ENCODE assay signal across 1 cellular context in the genomic region with DNA sequence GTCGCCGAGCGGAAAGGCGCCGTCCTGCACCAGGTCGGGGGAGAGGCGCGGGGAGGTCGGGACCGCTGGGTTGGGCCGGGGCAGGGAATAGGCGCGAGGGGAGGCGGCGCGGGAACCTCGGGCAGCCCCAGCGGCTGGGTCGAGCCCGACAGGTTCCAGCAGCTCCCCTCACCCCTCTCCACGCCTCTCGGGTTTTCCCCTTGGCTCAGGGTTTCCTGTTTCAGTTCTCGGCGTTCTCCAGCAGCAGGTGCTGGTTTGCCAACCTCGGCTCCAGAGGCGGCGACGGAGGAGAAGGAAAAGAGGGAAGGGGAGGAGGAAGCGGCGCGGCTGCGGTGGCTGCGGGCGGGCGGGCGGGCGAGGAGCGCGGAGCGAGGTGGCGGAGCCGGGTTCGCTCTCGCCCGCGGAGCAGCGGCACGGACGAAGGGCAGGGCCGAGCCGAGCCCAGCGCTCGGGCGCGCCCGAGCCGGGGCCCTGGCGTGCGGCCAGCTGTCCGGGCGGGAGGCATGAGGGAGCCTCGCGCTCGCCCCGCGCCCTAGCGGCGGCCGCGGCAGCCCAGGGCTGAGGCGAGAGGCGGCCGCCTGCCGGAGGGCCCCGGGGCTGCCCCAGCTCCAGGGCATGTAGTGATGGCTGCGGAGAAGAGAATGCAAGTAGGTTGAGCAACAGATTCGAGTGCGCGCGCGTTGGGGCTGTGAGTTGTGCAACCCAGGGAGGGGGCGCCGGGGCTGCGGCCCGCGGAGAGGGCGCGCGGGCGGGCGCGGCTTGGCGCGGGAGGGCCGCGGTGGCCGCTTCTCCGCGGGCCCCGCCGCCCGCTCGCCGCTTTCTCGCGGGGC.
TF ChIP-seq lines count a peak whose summit lies in the region.

A gene (plus strand): TSS at position 816 of the 830 bp plus-strand sequence. CDS start 20 bp downstream, outside the sequence.

TF ChIP-seq in HepG2, 621 proteins besides CTCF, POLR2A, EP300 and RAD21 (continued from another document and continues in another):
- TF ChIP-seq, protein P1, sequence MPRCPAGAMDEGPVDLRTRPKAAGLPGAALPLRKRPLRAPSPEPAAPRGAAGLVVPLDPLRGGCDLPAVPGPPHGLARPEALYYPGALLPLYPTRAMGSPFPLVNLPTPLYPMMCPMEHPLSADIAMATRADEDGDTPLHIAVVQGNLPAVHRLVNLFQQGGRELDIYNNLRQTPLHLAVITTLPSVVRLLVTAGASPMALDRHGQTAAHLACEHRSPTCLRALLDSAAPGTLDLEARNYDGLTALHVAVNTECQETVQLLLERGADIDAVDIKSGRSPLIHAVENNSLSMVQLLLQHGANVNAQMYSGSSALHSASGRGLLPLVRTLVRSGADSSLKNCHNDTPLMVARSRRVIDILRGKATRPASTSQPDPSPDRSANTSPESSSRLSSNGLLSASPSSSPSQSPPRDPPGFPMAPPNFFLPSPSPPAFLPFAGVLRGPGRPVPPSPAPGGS (CRISPR knock-in tag; IDR thresholded peaks at IDR 0.05), result peak; percentile 81; the same call in 1 of the 2 replicates
- TF ChIP-seq MXI1 (IDR thresholded peaks at IDR 0.05; ENCODE audit: borderline replicate concordance, low read depth, low read length) (0 out of 3 replicates have a peak, but pooled peaks have one; percentile 18), ATF7-NPFF (CRISPR knock-in tag; IDR thresholded peaks at IDR 0.05; ENCODE audit: low read depth) (0 out of 2 replicates have a peak, but pooled peaks have one; percentile 17), CENPX (CRISPR knock-in tag; IDR thresholded peaks at IDR 0.05) (no peak), ZNF263 (CRISPR knock-in tag; IDR thresholded peaks at IDR 0.05) (no peak), AGO2 (optimal IDR thresholded peaks at IDR 0.05; ENCODE audit: low read depth, low read length) (peak; percentile 15), ONECUT2 (CRISPR knock-in tag; IDR thresholded peaks at IDR 0.05) (no peak), GATAD1 (CRISPR knock-in tag; IDR thresholded peaks at IDR 0.05) (0 out of 2 replicates have a peak, but pooled peaks have one; percentile 7), KAT8 (CRISPR knock-in tag; IDR thresholded peaks at IDR 0.05) (peak; percentile 60; the same call in 1 of the 2 replicates), ZNF550 (CRISPR knock-in tag; IDR thresholded peaks at IDR 0.05; ENCODE audit: borderline replicate concordance) (no peak), ZFP82 (CRISPR knock-in tag; IDR thresholded peaks at IDR 0.05; ENCODE audit: borderline replicate concordance) (no peak), SRY (CRISPR knock-in tag; IDR thresholded peaks at IDR 0.05) (no peak), ZFYVE20 (CRISPR knock-in tag; IDR thresholded peaks at IDR 0.05; ENCODE audit: borderline replicate concordance, low read depth) (no peak), FOXK1 (CRISPR knock-in tag; IDR thresholded peaks at IDR 0.05; ENCODE audit: borderline replicate concordance, low read depth) (0 out of 2 replicates have a peak, but pooled peaks have one; percentile 31), ZSCAN25 (CRISPR knock-in tag; IDR thresholded peaks at IDR 0.05) (peak; percentile 66), ZFP90 (CRISPR knock-in tag; IDR thresholded peaks at IDR 0.05; ENCODE audit: borderline replicate concordance) (no peak), TEAD3 (CRISPR knock-in tag; optimal IDR thresholded peaks at IDR 0.05; ENCODE audit: borderline replicate concordance) (no peak), ZNF83 (CRISPR knock-in tag; IDR thresholded peaks at IDR 0.05; ENCODE audit: borderline replicate concordance) (no peak), ZEB1 (IDR thresholded peaks at IDR 0.05; ENCODE audit: insufficient replicate concordance, low read depth) (no peak), SNAPC2 (CRISPR knock-in tag; IDR thresholded peaks at IDR 0.05) (no peak), GATAD2A (CRISPR knock-in tag; IDR thresholded peaks at IDR 0.05) (peak; percentile 4; the same call in 1 of the 2 replicates)
- TF ChIP-seq, protein P2, sequence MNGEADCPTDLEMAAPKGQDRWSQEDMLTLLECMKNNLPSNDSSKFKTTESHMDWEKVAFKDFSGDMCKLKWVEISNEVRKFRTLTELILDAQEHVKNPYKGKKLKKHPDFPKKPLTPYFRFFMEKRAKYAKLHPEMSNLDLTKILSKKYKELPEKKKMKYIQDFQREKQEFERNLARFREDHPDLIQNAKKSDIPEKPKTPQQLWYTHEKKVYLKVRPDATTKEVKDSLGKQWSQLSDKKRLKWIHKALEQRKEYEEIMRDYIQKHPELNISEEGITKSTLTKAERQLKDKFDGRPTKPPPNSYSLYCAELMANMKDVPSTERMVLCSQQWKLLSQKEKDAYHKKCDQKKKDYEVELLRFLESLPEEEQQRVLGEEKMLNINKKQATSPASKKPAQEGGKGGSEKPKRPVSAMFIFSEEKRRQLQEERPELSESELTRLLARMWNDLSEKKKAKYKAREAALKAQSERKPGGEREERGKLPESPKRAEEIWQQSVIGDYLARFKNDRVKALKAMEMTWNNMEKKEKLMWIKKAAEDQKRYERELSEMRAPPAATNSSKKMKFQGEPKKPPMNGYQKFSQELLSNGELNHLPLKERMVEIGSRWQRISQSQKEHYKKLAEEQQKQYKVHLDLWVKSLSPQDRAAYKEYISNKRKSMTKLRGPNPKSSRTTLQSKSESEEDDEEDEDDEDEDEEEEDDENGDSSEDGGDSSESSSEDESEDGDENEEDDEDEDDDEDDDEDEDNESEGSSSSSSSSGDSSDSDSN (CRISPR knock-in tag; IDR thresholded peaks at IDR 0.05), result peak; percentile 93
- TF ChIP-seq, protein P3, sequence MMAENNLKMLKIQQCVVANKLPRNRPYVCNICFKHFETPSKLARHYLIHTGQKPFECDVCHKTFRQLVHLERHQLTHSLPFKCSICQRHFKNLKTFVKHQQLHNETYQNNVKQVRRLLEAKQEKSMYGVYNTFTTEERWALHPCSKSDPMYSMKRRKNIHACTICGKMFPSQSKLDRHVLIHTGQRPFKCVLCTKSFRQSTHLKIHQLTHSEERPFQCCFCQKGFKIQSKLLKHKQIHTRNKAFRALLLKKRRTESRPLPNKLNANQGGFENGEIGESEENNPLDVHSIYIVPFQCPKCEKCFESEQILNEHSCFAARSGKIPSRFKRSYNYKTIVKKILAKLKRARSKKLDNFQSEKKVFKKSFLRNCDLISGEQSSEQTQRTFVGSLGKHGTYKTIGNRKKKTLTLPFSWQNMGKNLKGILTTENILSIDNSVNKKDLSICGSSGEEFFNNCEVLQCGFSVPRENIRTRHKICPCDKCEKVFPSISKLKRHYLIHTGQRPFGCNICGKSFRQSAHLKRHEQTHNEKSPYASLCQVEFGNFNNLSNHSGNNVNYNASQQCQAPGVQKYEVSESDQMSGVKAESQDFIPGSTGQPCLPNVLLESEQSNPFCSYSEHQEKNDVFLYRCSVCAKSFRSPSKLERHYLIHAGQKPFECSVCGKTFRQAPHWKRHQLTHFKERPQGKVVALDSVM (CRISPR knock-in tag; IDR thresholded peaks at IDR 0.05), result no peak
- TF ChIP-seq, protein P4, sequence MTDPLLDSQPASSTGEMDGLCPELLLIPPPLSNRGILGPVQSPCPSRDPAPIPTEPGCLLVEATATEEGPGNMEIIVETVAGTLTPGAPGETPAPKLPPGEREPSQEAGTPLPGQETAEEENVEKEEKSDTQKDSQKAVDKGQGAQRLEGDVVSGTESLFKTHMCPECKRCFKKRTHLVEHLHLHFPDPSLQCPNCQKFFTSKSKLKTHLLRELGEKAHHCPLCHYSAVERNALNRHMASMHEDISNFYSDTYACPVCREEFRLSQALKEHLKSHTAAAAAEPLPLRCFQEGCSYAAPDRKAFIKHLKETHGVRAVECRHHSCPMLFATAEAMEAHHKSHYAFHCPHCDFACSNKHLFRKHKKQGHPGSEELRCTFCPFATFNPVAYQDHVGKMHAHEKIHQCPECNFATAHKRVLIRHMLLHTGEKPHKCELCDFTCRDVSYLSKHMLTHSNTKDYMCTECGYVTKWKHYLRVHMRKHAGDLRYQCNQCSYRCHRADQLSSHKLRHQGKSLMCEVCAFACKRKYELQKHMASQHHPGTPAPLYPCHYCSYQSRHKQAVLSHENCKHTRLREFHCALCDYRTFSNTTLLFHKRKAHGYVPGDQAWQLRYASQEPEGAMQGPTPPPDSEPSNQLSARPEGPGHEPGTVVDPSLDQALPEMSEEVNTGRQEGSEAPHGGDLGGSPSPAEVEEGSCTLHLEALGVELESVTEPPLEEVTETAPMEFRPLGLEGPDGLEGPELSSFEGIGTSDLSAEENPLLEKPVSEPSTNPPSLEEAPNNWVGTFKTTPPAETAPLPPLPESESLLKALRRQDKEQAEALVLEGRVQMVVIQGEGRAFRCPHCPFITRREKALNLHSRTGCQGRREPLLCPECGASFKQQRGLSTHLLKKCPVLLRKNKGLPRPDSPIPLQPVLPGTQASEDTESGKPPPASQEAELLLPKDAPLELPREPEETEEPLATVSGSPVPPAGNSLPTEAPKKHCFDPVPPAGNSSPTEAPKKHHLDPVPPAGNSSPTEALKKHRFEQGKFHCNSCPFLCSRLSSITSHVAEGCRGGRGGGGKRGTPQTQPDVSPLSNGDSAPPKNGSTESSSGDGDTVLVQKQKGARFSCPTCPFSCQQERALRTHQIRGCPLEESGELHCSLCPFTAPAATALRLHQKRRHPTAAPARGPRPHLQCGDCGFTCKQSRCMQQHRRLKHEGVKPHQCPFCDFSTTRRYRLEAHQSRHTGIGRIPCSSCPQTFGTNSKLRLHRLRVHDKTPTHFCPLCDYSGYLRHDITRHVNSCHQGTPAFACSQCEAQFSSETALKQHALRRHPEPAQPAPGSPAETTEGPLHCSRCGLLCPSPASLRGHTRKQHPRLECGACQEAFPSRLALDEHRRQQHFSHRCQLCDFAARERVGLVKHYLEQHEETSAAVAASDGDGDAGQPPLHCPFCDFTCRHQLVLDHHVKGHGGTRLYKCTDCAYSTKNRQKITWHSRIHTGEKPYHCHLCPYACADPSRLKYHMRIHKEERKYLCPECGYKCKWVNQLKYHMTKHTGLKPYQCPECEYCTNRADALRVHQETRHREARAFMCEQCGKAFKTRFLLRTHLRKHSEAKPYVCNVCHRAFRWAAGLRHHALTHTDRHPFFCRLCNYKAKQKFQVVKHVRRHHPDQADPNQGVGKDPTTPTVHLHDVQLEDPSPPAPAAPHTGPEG (CRISPR knock-in tag; IDR thresholded peaks at IDR 0.05), result peak; percentile 99
- TF ChIP-seq, protein P5, sequence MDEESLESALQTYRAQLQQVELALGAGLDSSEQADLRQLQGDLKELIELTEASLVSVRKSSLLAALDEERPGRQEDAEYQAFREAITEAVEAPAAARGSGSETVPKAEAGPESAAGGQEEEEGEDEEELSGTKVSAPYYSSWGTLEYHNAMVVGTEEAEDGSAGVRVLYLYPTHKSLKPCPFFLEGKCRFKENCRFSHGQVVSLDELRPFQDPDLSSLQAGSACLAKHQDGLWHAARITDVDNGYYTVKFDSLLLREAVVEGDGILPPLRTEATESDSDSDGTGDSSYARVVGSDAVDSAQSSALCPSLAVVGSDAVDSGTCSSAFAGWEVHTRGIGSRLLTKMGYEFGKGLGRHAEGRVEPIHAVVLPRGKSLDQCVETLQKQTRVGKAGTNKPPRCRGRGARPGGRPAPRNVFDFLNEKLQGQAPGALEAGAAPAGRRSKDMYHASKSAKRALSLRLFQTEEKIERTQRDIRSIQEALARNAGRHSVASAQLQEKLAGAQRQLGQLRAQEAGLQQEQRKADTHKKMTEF (CRISPR knock-in tag; IDR thresholded peaks at IDR 0.05), result peak; percentile 26; the same call in 1 of the 2 replicates
- TF ChIP-seq, protein P6, sequence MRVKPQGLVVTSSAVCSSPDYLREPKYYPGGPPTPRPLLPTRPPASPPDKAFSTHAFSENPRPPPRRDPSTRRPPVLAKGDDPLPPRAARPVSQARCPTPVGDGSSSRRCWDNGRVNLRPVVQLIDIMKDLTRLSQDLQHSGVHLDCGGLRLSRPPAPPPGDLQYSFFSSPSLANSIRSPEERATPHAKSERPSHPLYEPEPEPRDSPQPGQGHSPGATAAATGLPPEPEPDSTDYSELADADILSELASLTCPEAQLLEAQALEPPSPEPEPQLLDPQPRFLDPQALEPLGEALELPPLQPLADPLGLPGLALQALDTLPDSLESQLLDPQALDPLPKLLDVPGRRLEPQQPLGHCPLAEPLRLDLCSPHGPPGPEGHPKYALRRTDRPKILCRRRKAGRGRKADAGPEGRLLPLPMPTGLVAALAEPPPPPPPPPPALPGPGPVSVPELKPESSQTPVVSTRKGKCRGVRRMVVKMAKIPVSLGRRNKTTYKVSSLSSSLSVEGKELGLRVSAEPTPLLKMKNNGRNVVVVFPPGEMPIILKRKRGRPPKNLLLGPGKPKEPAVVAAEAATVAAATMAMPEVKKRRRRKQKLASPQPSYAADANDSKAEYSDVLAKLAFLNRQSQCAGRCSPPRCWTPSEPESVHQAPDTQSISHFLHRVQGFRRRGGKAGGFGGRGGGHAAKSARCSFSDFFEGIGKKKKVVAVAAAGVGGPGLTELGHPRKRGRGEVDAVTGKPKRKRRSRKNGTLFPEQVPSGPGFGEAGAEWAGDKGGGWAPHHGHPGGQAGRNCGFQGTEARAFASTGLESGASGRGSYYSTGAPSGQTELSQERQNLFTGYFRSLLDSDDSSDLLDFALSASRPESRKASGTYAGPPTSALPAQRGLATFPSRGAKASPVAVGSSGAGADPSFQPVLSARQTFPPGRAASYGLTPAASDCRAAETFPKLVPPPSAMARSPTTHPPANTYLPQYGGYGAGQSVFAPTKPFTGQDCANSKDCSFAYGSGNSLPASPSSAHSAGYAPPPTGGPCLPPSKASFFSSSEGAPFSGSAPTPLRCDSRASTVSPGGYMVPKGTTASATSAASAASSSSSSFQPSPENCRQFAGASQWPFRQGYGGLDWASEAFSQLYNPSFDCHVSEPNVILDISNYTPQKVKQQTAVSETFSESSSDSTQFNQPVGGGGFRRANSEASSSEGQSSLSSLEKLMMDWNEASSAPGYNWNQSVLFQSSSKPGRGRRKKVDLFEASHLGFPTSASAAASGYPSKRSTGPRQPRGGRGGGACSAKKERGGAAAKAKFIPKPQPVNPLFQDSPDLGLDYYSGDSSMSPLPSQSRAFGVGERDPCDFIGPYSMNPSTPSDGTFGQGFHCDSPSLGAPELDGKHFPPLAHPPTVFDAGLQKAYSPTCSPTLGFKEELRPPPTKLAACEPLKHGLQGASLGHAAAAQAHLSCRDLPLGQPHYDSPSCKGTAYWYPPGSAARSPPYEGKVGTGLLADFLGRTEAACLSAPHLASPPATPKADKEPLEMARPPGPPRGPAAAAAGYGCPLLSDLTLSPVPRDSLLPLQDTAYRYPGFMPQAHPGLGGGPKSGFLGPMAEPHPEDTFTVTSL (CRISPR knock-in tag; IDR thresholded peaks at IDR 0.05; ENCODE audit: borderline replicate concordance), result 0 out of 2 replicates have a peak, but pooled peaks have one; percentile 26
- TF ChIP-seq, protein P7, sequence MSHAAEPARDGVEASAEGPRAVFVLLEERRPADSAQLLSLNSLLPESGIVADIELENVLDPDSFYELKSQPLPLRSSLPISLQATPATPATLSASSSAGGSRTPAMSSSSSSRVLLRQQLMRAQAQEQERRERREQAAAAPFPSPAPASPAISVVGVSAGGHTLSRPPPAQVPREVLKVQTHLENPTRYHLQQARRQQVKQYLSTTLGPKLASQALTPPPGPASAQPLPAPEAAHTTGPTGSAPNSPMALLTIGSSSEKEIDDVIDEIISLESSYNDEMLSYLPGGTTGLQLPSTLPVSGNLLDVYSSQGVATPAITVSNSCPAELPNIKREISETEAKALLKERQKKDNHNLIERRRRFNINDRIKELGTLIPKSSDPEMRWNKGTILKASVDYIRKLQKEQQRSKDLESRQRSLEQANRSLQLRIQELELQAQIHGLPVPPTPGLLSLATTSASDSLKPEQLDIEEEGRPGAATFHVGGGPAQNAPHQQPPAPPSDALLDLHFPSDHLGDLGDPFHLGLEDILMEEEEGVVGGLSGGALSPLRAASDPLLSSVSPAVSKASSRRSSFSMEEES (CRISPR knock-in tag; IDR thresholded peaks at IDR 0.05), result 0 out of 2 replicates have a peak, but pooled peaks have one; percentile 20
- TF ChIP-seq, protein P8, sequence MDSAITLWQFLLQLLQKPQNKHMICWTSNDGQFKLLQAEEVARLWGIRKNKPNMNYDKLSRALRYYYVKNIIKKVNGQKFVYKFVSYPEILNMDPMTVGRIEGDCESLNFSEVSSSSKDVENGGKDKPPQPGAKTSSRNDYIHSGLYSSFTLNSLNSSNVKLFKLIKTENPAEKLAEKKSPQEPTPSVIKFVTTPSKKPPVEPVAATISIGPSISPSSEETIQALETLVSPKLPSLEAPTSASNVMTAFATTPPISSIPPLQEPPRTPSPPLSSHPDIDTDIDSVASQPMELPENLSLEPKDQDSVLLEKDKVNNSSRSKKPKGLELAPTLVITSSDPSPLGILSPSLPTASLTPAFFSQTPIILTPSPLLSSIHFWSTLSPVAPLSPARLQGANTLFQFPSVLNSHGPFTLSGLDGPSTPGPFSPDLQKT (CRISPR knock-in tag; IDR thresholded peaks at IDR 0.05; ENCODE audit: borderline replicate concordance), result no peak
